Comparison of ENCODE assay signal across 21 cellular contexts in genomic region chr22:40583058-40583741, GRCh38. TPM values are rescaled to one million over a fixed set of nuclear protein-coding genes. Genes with fewer than 3 reads are reported as not detected.
DNase-seq lines count a peak whose midpoint lies in the region; ATAC-seq and TF ChIP-seq lines count a peak whose summit lies in the region.
"Had no signal": no experiment of that assay in that cellular context is flagged by ENCODE, and none has a peak within 500 bp of the region (broad histone marks: within the 10 kb centered on the region; RNA-seq: fewer than 3 reads in every experiment).

No MANE protein-coding gene starts in this region.

- peak overlapping the region; percentile 50 to 90 for H3K27ac Mint-ChIP-seq in activated naive CD4-positive, alpha-beta T cell treated with anti-CD3 and anti-CD28 coated beads, Interleukin-2, amount 50 U/mL, for 72 hours
- peak overlapping the region; percentile 84 for H3K27ac Mint-ChIP-seq in activated T-helper 2 cell treated with anti-CD3 and anti-CD28 coated beads, Interferon-gamma antibody, Interleukin-2, Interleukin-4, amounts not matched to agents 10 μg/mL and 5 μg/mL and 100 μg/mL, durations not matched to agents 14 hours and 24 hours and 36 hours
- H3K27ac Mint-ChIP-seq: type B pancreatic cell had no signal

- H3K36me3 ChIP-seq in thyroid gland = no peaks in the 10 kb centered on the region

- no peak for TF ChIP-seq CTCF in thyroid gland (IDR thresholded peaks at IDR 0.05)

- H3K27me3 Mint-ChIP-seq in activated T-helper 2 cell treated with anti-CD3 and anti-CD28 coated beads, Interferon-gamma antibody, Interleukin-2, Interleukin-4, amounts not matched to agents 10 μg/mL and 5 μg/mL and 100 μg/mL, durations not matched to agents 14 hours and 24 hours and 36 hours (ENCODE audit: low read depth) = no peaks in the 10 kb centered on the region
- H3K27me3 Mint-ChIP-seq: type B pancreatic cell had no signal

- no peak for TF ChIP-seq POLR2A in thyroid gland (IDR thresholded peaks at IDR 0.05)

- H3K27me3 ChIP-seq in thyroid gland = no peaks in the 10 kb centered on the region
- H3K27me3 ChIP-seq: heart left ventricle had no signal

- peaks cover 0 to 17% of the 10 kb centered on the region in 2 donors for H3K36me3 Mint-ChIP-seq in activated naive CD4-positive, alpha-beta T cell treated with anti-CD3 and anti-CD28 coated beads, Interleukin-2, amount 50 U/mL, for 72 hours
- peaks cover 26% of the 10 kb centered on the region for H3K36me3 Mint-ChIP-seq in activated T-helper 2 cell treated with anti-CD3 and anti-CD28 coated beads, Interferon-gamma antibody, Interleukin-2, Interleukin-4, amounts not matched to agents 10 μg/mL and 5 μg/mL and 100 μg/mL, durations not matched to agents 14 hours and 24 hours and 36 hours (ENCODE audit: low read depth)

- no peaks in the 10 kb centered on the region for H3K9me3 Mint-ChIP-seq in activated naive CD4-positive, alpha-beta T cell treated with anti-CD3 and anti-CD28 coated beads, Interleukin-2, amount 50 U/mL, for 72 hours
- H3K9me3 Mint-ChIP-seq in activated T-helper 2 cell treated with anti-CD3 and anti-CD28 coated beads, Interferon-gamma antibody, Interleukin-2, Interleukin-4, amounts not matched to agents 10 μg/mL and 5 μg/mL and 100 μg/mL, durations not matched to agents 14 hours and 24 hours and 36 hours = peaks cover 1% of the 10 kb centered on the region

- H3K4me1 ChIP-seq in thyroid gland = peaks cover 18 to 26% of the 10 kb centered on the region in 2 donors

- ATAC-seq in activated naive CD4-positive, alpha-beta T cell treated with anti-CD3 and anti-CD28 coated beads, Interleukin-2, amount 50 U/mL, for 72 hours = peak; percentile 53 to 82
- peak; percentile 56 for ATAC-seq in HG02678 (IDR thresholded peaks at IDR 0.05; ENCODE audit: unreplicated experiment)
- ATAC-seq: esophagus mucosa, heart left ventricle, sciatic nerve had no signal

- intact Hi-C loops in activated T-helper 2 cell treated with anti-CD3 and anti-CD28 coated beads, Interferon-gamma antibody, Interleukin-2, Interleukin-4, amounts not matched to agents 10 μg/mL and 5 μg/mL and 100 μg/mL, durations not matched to agents 14 hours and 24 hours and 36 hours (cut with micrococcal nuclease) = loop anchor here (1.0 to 5.0 kb wide), 2 partner anchors 49 to 51 kb away; no protein-coding TSS in a partner anchor
- intact Hi-C loops in thyroid gland (cut with DNase I) = no loop called here

- no peaks in the 10 kb centered on the region for H3K9me3 ChIP-seq in thyroid gland

- H3K4me3 ChIP-seq in thyroid gland (replicated peaks in 1 of 3) = no peak overlapping the region
- H3K4me3 ChIP-seq: heart left ventricle had no signal

- peak overlapping the region in 2 of 3 donors; percentile 19 to 41 for H3K27ac ChIP-seq in thyroid gland
- H3K27ac ChIP-seq: heart left ventricle, KMS-11, WERI-Rb-1 had no signal

- H3K4me1 Mint-ChIP-seq in activated T-helper 2 cell treated with anti-CD3 and anti-CD28 coated beads, Interferon-gamma antibody, Interleukin-2, Interleukin-4, amounts not matched to agents 10 μg/mL and 5 μg/mL and 100 μg/mL, durations not matched to agents 14 hours and 24 hours and 36 hours (ENCODE audit: low read depth) = peaks cover 43% of the 10 kb centered on the region

- peak in 1 of 2 donors; percentile 6 for DNase-seq in activated naive CD4-positive, alpha-beta T cell treated with anti-CD3 and anti-CD28 coated beads, Interleukin-2, amount 50 U/mL, for 72 hours (ENCODE audit: low spot score in 2 of 2)
- no peak for DNase-seq in activated naive CD4-positive, alpha-beta T cell treated with Interleukin-2 at 50 U/mL for 16 hours
- no peak for DNase-seq in activated T-helper 2 cell treated with anti-CD3 and anti-CD28 coated beads, Interferon-gamma antibody, Interleukin-2, Interleukin-4, amounts not matched to agents 10 μg/mL and 5 μg/mL and 100 μg/mL, durations not matched to agents 14 hours and 24 hours and 36 hours (ENCODE audit: low spot score)
- no peak for DNase-seq in thyroid gland
- DNase-seq in globus pallidus (ENCODE audit: low spot score) = no peak
- no peak for DNase-seq in NCI-H1092 (lab: John Stamatoyannopoulos, UW)
- DNase-seq in UCSD-AML1 (lab: John Stamatoyannopoulos, UW; ENCODE audit: unreplicated experiment) = no peak
- DNase-seq: Calu3; dermis blood vessel endothelial cell; heart left ventricle; kidney; mesendoderm; NCI-H1417 treated with DMSO at 0.1 percent for 48 hours; occipital lobe; stimulated activated CD8-positive, alpha-beta memory T cell treated with anti-CD3 and anti-CD28 coated beads, Interleukin-4, amount 100 ng/mL, for 48 hours; WERI-Rb-1 had no signal

- WGBS in thyroid gland, 2 donors = 100% methylated on average over 1 of the region's 1 CpG

- peak overlapping the region; percentile 27 for H3K4me3 Mint-ChIP-seq in activated T-helper 2 cell treated with anti-CD3 and anti-CD28 coated beads, Interferon-gamma antibody, Interleukin-2, Interleukin-4, amounts not matched to agents 10 μg/mL and 5 μg/mL and 100 μg/mL, durations not matched to agents 14 hours and 24 hours and 36 hours (ENCODE audit: low read depth)
- H3K4me3 Mint-ChIP-seq: type B pancreatic cell had no signal

RNA-seq across cellular contexts. Expression of gene MRTFA, which starts 53.3 kb away (rescaled TPM):
- total RNA-seq in activated naive CD4-positive, alpha-beta T cell treated with anti-CD3 and anti-CD28 coated beads, Interleukin-2, amount 50 U/mL, for 72 hours = 10 to 100 TPM; 38.5 to 58.8 TPM
- total RNA-seq in activated T-helper 2 cell treated with anti-CD3 and anti-CD28 coated beads, Interferon-gamma antibody, Interleukin-2, Interleukin-4, amounts not matched to agents 10 μg/mL and 5 μg/mL and 100 μg/mL, durations not matched to agents 14 hours and 24 hours and 36 hours = 48.9 and 51.6 TPM in 2 replicates
- total RNA-seq in thyroid gland = 100 to 1,000 TPM in 3 of 4 donors, 10 to 100 TPM in 1; 81.4 to 210 (median 122) TPM
